10 cellular contexts compared by ENCODE assay signal in genomic region chr1:52603301-52603675, GRCh38. TPM values are rescaled to one million over a fixed set of nuclear protein-coding genes. Genes with fewer than 3 reads are reported as not detected.
DNase-seq lines count a peak whose midpoint lies in the region; ATAC-seq and TF ChIP-seq lines count a peak whose summit lies in the region.
"Had no signal": no experiment of that assay in that cellular context is flagged by ENCODE, and none has a peak within 500 bp of the region (broad histone marks: within the 10 kb centered on the region; RNA-seq: fewer than 3 reads in every experiment).

No MANE protein-coding gene starts in this region.

- no peaks in the 10 kb centered on the region for H3K27me3 ChIP-seq in hepatocyte
- no peaks in the 10 kb centered on the region for H3K27me3 ChIP-seq in stomach smooth muscle (ENCODE audit: control insufficient read depth in 1 of 2, insufficient read depth in 2 of 2, low read length in 2 of 2)

- peak overlapping the region; percentile 86 for H3K4me3 Mint-ChIP-seq in activated CD4-positive, alpha-beta memory T cell treated with anti-CD3 and anti-CD28 coated beads, Interleukin-2, amount 10 ng/mL, durations not matched to agents 7 days and 5 days

- H3K9ac ChIP-seq in stomach smooth muscle (ENCODE audit: low read length in 2 of 2), result peak overlapping the region; percentile 72 to 93

- peak overlapping the region; percentile 98 for H3K4me2 ChIP-seq in hepatocyte

- H3K9me3 Mint-ChIP-seq in activated CD4-positive, alpha-beta memory T cell treated with anti-CD3 and anti-CD28 coated beads, Interleukin-2, amount 10 ng/mL, durations not matched to agents 7 days and 5 days, result no peaks in the 10 kb centered on the region

- peaks cover 35% of the 10 kb centered on the region for H3K4me1 Mint-ChIP-seq in activated CD4-positive, alpha-beta memory T cell treated with anti-CD3 and anti-CD28 coated beads, Interleukin-2, amount 10 ng/mL, durations not matched to agents 7 days and 5 days

- POLR2A ChIA-PET in activated CD4-positive, alpha-beta memory T cell treated with anti-CD3 and anti-CD28 coated beads, Interleukin-2, amount 10 ng/mL, durations not matched to agents 7 days and 5 days (lab: Charles Lee), result interaction anchor here (0.6 to 2.6 kb wide), 8 partner anchors 10 to 199 kb away, joined by 3 to 17 read pairs (median 6); partner anchors contain the start of genes ORC1, PRPF38A, SHISAL2A and TUT4

- no peaks in the 10 kb centered on the region for H3K36me3 ChIP-seq in hepatocyte (replicated peaks; ENCODE audit: insufficient read depth, low read depth)
- peaks cover 8 to 20% of the 10 kb centered on the region in 2 donors for H3K36me3 ChIP-seq in stomach smooth muscle (ENCODE audit: control insufficient read depth in 2 of 2, insufficient read depth in 2 of 2, low read length in 2 of 2)

- H3K36me3 Mint-ChIP-seq in activated CD4-positive, alpha-beta memory T cell treated with anti-CD3 and anti-CD28 coated beads, Interleukin-2, amount 10 ng/mL, durations not matched to agents 7 days and 5 days (ENCODE audit: low read depth), result peaks cover 41% of the 10 kb centered on the region

- H3K27ac ChIP-seq in hepatocyte (peak overlapping the region; percentile 64), stomach smooth muscle (ENCODE audit: low read length) (peak overlapping the region; percentile 74)

- H3K9me3 ChIP-seq in hepatocyte (ENCODE audit: low read depth) (no peaks in the 10 kb centered on the region), stomach smooth muscle (ENCODE audit: control insufficient read depth in 2 of 2, low read length in 2 of 2) (no peaks in the 10 kb centered on the region)

- H3K27ac Mint-ChIP-seq in activated CD4-positive, alpha-beta memory T cell treated with anti-CD3 and anti-CD28 coated beads, Interleukin-2, amount 10 ng/mL, durations not matched to agents 7 days and 5 days, result peak overlapping the region; percentile 85

- no peak for TF ChIP-seq CTCF in hepatocyte (IDR thresholded peaks at IDR 0.05; ENCODE audit: poor library complexity)

- H3K27me3 Mint-ChIP-seq in activated CD4-positive, alpha-beta memory T cell treated with anti-CD3 and anti-CD28 coated beads, Interleukin-2, amount 10 ng/mL, durations not matched to agents 7 days and 5 days, result no peaks in the 10 kb centered on the region

- CTCF ChIA-PET in activated CD4-positive, alpha-beta memory T cell treated with anti-CD3 and anti-CD28 coated beads, Interleukin-2, amount 10 ng/mL, durations not matched to agents 7 days and 5 days (lab: Charles Lee), result interaction anchor here (0.6 to 1.8 kb wide), 2 partner anchors 83 to 144 kb away, joined by 3 to 6 read pairs; no protein-coding TSS in a partner anchor

- intact Hi-C loops in sciatic nerve (cut with DNase I), result no loop called here

- peak overlapping the region; percentile 76 for H2AFZ ChIP-seq in hepatocyte

- WGBS in hepatocyte (ENCODE audit: low lambda C conversion rate, missing lambda C conversion rate), result 74% methylated on average over 7 of the region's 7 CpGs

- DNase-seq in DMS53 (lab: John Stamatoyannopoulos, UW), result peak; percentile 32
- no peak for DNase-seq in DMS53 treated with DMSO at 0.1 percent for 48 hours (lab: John Stamatoyannopoulos, UW; ENCODE audit: unreplicated experiment)
- DNase-seq in activated CD4-positive, alpha-beta memory T cell treated with anti-CD3 and anti-CD28 coated beads, Interleukin-2, amount 10 ng/mL, durations not matched to agents 7 days and 5 days, result no peak
- DNase-seq in hepatocyte (ENCODE audit: low spot score), result no peak
- no peak for DNase-seq in sciatic nerve (ENCODE audit: low spot score)
- no peak for DNase-seq in putamen (ENCODE audit: low spot score)
- DNase-seq: 8988T, MM.1S had no signal

- no peaks in the 10 kb centered on the region for H4K20me1 ChIP-seq in hepatocyte (ENCODE audit: insufficient read depth, poor library complexity, severe bottlenecking)

- ATAC-seq in sciatic nerve (no peak), GM18870 (IDR thresholded peaks at IDR 0.05; ENCODE audit: unreplicated experiment) (no peak)

- H3K4me1 ChIP-seq in hepatocyte (ENCODE audit: insufficient read depth), result peaks cover 25% of the 10 kb centered on the region
- peaks cover 27% of the 10 kb centered on the region for H3K4me1 ChIP-seq in stomach smooth muscle (ENCODE audit: control insufficient read depth, insufficient read depth, low read length)

- no peak overlapping the region for H3K4me3 ChIP-seq in hepatocyte
- peak overlapping the region; percentile 75 to 76 for H3K4me3 ChIP-seq in stomach smooth muscle (ENCODE audit: low read length in 2 of 2)

- H3K79me2 ChIP-seq in hepatocyte, result peaks cover 11% of the 10 kb centered on the region

- no peaks in the 10 kb centered on the region for H3K9me2 ChIP-seq in hepatocyte (replicated peaks; ENCODE audit: insufficient read depth)

RNA-seq across cellular contexts. Expression of gene GPX7, which starts 1.1 kb away (rescaled TPM):
- 10 to 100 TPM; 21.2 to 23.5 TPM for total RNA-seq in activated CD4-positive, alpha-beta memory T cell treated with anti-CD3 and anti-CD28 coated beads, Interleukin-2, amount 10 ng/mL, durations not matched to agents 7 days and 5 days
- 76.3 and 78.9 TPM in 2 replicates for total RNA-seq in hepatocyte
- polyA plus RNA-seq in hepatocyte, result 56.4 and 58.0 TPM in 2 replicates
- 12.2 TPM for total RNA-seq in sciatic nerve

RNA-seq across cellular contexts. Expression of gene SHISAL2A, which starts 29.7 kb away (rescaled TPM):
- total RNA-seq in activated CD4-positive, alpha-beta memory T cell treated with anti-CD3 and anti-CD28 coated beads, Interleukin-2, amount 10 ng/mL, durations not matched to agents 7 days and 5 days, result 10 to 100 TPM; 10.8 to 11.4 TPM
- total RNA-seq in hepatocyte (0.47 and 1.5 TPM in 2 replicates), sciatic nerve (1.3 TPM)
- 0.89 and 0.97 TPM in 2 replicates for polyA plus RNA-seq in hepatocyte

RNA-seq across cellular contexts. Expression of gene TUT4, which starts 50.4 kb away (rescaled TPM):
- 10 to 100 TPM; 68.1 to 71.8 TPM for total RNA-seq in activated CD4-positive, alpha-beta memory T cell treated with anti-CD3 and anti-CD28 coated beads, Interleukin-2, amount 10 ng/mL, durations not matched to agents 7 days and 5 days
- total RNA-seq in hepatocyte (46.4 and 58.0 TPM in 2 replicates), sciatic nerve (87.3 TPM)
- polyA plus RNA-seq in hepatocyte, result 37.9 and 44.6 TPM in 2 replicates
